28 cellular contexts compared by ENCODE assay signal in genomic region chr22:22890085-22890484, GRCh38. TPM values are rescaled to one million over a fixed set of nuclear protein-coding genes. Genes with fewer than 3 reads are reported as not detected.
"Had no signal": no experiment of that assay in that cellular context is flagged by ENCODE, and none has a peak within 500 bp of the region (broad histone marks: within the 10 kb centered on the region; RNA-seq: fewer than 3 reads in every experiment).

No MANE protein-coding gene starts in this region.

- ATAC-seq: activated CD4-positive, CD25-positive, alpha-beta regulatory T cell treated with anti-CD3 and anti-CD28 coated beads, Interleukin-2, amount 50 U/mL, for 24 hours; gastroesophageal sphincter; naive thymus-derived CD4-positive, alpha-beta T cell; right lobe of liver; stimulated activated naive CD8-positive, alpha-beta T cell treated with anti-CD3 and anti-CD28 coated beads, Interleukin-15, Interleukin-2, amounts not matched to agents 100 U/mL and 50 U/mL, for 24 hours had no signal

- H3K9me3 ChIP-seq: gastroesophageal sphincter, left ventricle myocardium inferior, ovary, right lobe of liver, uterus had no signal

- FAIRE-seq: astrocyte, endothelial cell of umbilical vein had no signal

- H3K4me2 ChIP-seq: hepatocyte had no signal

- H3K36me3 Mint-ChIP-seq: activated naive CD8-positive, alpha-beta T cell; naive thymus-derived CD4-positive, alpha-beta T cell; type B pancreatic cell had no signal

- H3K4me3 Mint-ChIP-seq: activated naive CD8-positive, alpha-beta T cell; naive thymus-derived CD4-positive, alpha-beta T cell; type B pancreatic cell had no signal

- H3K36me3 ChIP-seq: gastroesophageal sphincter, left ventricle myocardium inferior, ovary, right lobe of liver, uterus had no signal

- H3K27me3 ChIP-seq: ovary, right lobe of liver, uterus had no signal

- H3K79me2 ChIP-seq: hepatocyte had no signal

- H3K4me3 ChIP-seq: gastroesophageal sphincter, hepatocyte, left ventricle myocardium inferior, lung, ovary, right lobe of liver, uterus had no signal

- H2AFZ ChIP-seq: hepatocyte had no signal

- DNase-seq: activated CD4-positive, alpha-beta T cell treated with anti-CD3 and anti-CD28 coated beads for 48 hours; activated CD4-positive, alpha-beta T cell treated with anti-CD3 and anti-CD28 coated beads, Interleukin-2, amount 50 U/mL, for 48 hours; activated CD8-positive, alpha-beta memory T cell treated with anti-CD3 and anti-CD28 coated beads for 24 hours; activated effector memory CD4-positive, alpha-beta T cell treated with Interleukin-2 at 50 U/mL for 16 hours; activated naive CD4-positive, alpha-beta T cell treated with Interleukin-2 at 50 U/mL for 16 hours; caudate nucleus; cortex of kidney; islet precursor cell; left ventricle myocardium inferior; mesendoderm; naive thymus-derived CD4-positive, alpha-beta T cell; ovary; stimulated activated CD4-positive, alpha-beta T cell treated with anti-CD3 and anti-CD28 coated beads, Interleukin-2, amount 100 ng/mL, for 48 hours; stimulated activated naive CD8-positive, alpha-beta T cell treated with anti-CD3 and anti-CD28 coated beads, Interleukin-15, Interleukin-2, amounts not matched to agents 100 U/mL and 50 U/mL, for 24 hours; substantia nigra; uterus had no signal

- H3K27ac Mint-ChIP-seq: activated naive CD8-positive, alpha-beta T cell; naive thymus-derived CD4-positive, alpha-beta T cell; progenitor cell of endocrine pancreas; type B pancreatic cell had no signal

- H3K9me3 Mint-ChIP-seq: type B pancreatic cell had no signal

- H3K4me1 ChIP-seq: gastroesophageal sphincter, left ventricle myocardium inferior, right lobe of liver, uterus had no signal

- H3K27ac ChIP-seq: gastroesophageal sphincter, hepatocyte, left ventricle myocardium inferior, ovary, right lobe of liver, uterus, VCaP had no signal

RNA-seq across cellular contexts. Expression of gene IGLL5, which starts 2.5 kb away (rescaled TPM):
- polyA plus RNA-seq: endothelial cell of umbilical vein, fibroblast of lung, hepatocyte had no signal
